In the genomic region with DNA sequence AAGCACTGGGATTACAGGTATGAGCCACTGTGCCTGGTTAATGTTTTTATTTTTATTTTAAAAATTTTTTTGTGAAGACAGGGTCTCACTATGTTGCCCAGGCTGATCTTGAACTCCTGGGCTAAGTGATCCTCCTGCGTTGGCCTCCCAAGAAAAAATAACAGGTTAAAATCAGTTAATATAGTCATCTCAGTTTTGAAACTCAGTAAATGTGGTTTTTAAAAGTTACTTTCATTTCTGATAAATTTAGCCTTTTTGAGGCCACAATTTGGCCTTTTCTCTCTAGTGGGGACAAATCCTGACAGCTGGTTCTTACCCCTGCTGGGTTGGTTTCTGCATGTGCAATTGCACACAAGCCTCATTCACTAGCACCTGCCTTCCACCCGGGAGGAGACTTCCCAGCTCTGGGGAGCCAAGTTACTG, we compare ENCODE assay signal across 1 cellular context.
TF ChIP-seq lines count a peak whose summit lies in the region.

No MANE protein-coding gene starts in this region.

TF ChIP-seq in GM12878, 131 proteins besides CTCF, POLR2A, EP300 and RAD21 (continued from another document and continues in another):
- TF ChIP-seq, protein P1, sequence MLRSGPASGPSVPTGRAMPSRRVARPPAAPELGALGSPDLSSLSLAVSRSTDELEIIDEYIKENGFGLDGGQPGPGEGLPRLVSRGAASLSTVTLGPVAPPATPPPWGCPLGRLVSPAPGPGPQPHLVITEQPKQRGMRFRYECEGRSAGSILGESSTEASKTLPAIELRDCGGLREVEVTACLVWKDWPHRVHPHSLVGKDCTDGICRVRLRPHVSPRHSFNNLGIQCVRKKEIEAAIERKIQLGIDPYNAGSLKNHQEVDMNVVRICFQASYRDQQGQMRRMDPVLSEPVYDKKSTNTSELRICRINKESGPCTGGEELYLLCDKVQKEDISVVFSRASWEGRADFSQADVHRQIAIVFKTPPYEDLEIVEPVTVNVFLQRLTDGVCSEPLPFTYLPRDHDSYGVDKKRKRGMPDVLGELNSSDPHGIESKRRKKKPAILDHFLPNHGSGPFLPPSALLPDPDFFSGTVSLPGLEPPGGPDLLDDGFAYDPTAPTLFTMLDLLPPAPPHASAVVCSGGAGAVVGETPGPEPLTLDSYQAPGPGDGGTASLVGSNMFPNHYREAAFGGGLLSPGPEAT (IDR thresholded peaks at IDR 0.05; ENCODE audit: low read depth) = peak; percentile 94
- TF ChIP-seq PML (IDR thresholded peaks at IDR 0.05; ENCODE audit: low read length) (peak; percentile 78; the same call in 1 of the 2 replicates), CREB1 (IDR thresholded peaks at IDR 0.05; ENCODE audit: low read depth) (no peak), ZNF24 (IDR thresholded peaks at IDR 0.05) (peak; percentile 55; the same call in 1 of the 2 replicates), RELA (IDR thresholded peaks at IDR 0.05; ENCODE audit: borderline replicate concordance, partially characterized antibody) (no peak), GABPA (IDR thresholded peaks at IDR 0.05; ENCODE audit: low read depth) (peak; percentile 38; the same call in 1 of the 2 replicates), RCOR1 (conservative IDR thresholded peaks at IDR 0.05; ENCODE audit: low read depth, low read length) (peak; percentile 87; the same call in 1 of the 2 replicates), NRF1 (conservative IDR thresholded peaks at IDR 0.05; ENCODE audit: low read depth, low read length) (no peak), STAT1 (conservative IDR thresholded peaks at IDR 0.05) (no peak), CHD2 (IDR thresholded peaks at IDR 0.05; ENCODE audit: borderline replicate concordance, low read depth, low read length) (peak; percentile 25; the same call in 1 of the 2 replicates), MEF2B (IDR thresholded peaks at IDR 0.05; ENCODE audit: partially characterized antibody, poor library complexity, severe bottlenecking) (peak; percentile 95), KLF5 (IDR thresholded peaks at IDR 0.05; ENCODE audit: partially characterized antibody) (no peak), RB1 (IDR thresholded peaks at IDR 0.05; ENCODE audit: borderline replicate concordance) (no peak), JUNB (IDR thresholded peaks at IDR 0.05) (peak; percentile 83), SMAD1 (IDR thresholded peaks at IDR 0.05; ENCODE audit: low read depth, partially characterized antibody) (no peak), TAF1 (IDR thresholded peaks at IDR 0.05; ENCODE audit: borderline replicate concordance, low read depth, low read length) (no peak), HCFC1 (IDR thresholded peaks at IDR 0.05; ENCODE audit: low read length) (no peak), CBFB (IDR thresholded peaks at IDR 0.05; ENCODE audit: low read depth) (peak; percentile 78), SUZ12 (IDR thresholded peaks at IDR 0.05; ENCODE audit: unreplicated experiment) (no peak), ZNF207 (IDR thresholded peaks at IDR 0.05; ENCODE audit: borderline replicate concordance) (no peak), EZH2 (IDR thresholded peaks at IDR 0.05; ENCODE audit: borderline replicate concordance, control insufficient read depth, low read depth, low read length) (no peak), RBBP5 (conservative IDR thresholded peaks at IDR 0.05) (no peak), RAD51 (IDR thresholded peaks at IDR 0.05) (peak; percentile 55), BCL11A (IDR thresholded peaks at IDR 0.05; ENCODE audit: low read depth, low read length) (peak; percentile 87), ESRRA (IDR thresholded peaks at IDR 0.05; ENCODE audit: low read length) (no peak), BRCA1 (IDR thresholded peaks at IDR 0.05; ENCODE audit: low read depth, low read length) (no peak), ZNF274 (IDR thresholded peaks at IDR 0.05; ENCODE audit: insufficient read depth, insufficient read length) (no peak), RUNX3 (IDR thresholded peaks at IDR 0.05; ENCODE audit: low read length) (peak; percentile 95), CBX3 (IDR thresholded peaks at IDR 0.05; ENCODE audit: borderline replicate concordance, low read depth) (no peak), STAT3 (IDR thresholded peaks at IDR 0.05; ENCODE audit: low read depth, low read length) (no peak), SMARCA5 (IDR thresholded peaks at IDR 0.05) (0 out of 2 replicates have a peak, but pooled peaks have one; percentile 9), SREBF2 (IDR thresholded peaks at IDR 0.05; ENCODE audit: low read length) (no peak), FOXM1 (IDR thresholded peaks at IDR 0.05; ENCODE audit: low read depth, low read length) (peak; percentile 94), FOXK2 (IDR thresholded peaks at IDR 0.05) (no peak), KAT2A (conservative IDR thresholded peaks at IDR 0.05; ENCODE audit: control insufficient read depth, low read depth, low read length) (no peak), ZBED1 (IDR thresholded peaks at IDR 0.05; ENCODE audit: borderline replicate concordance) (peak; percentile 77), MTA3 (IDR thresholded peaks at IDR 0.05; ENCODE audit: borderline replicate concordance, low read length) (peak; percentile 89), CREM (IDR thresholded peaks at IDR 0.05; ENCODE audit: low read depth) (peak; percentile 66; the same call in 1 of the 2 replicates), YBX1 (IDR thresholded peaks at IDR 0.05) (no peak)
- TF ChIP-seq, protein P2, sequence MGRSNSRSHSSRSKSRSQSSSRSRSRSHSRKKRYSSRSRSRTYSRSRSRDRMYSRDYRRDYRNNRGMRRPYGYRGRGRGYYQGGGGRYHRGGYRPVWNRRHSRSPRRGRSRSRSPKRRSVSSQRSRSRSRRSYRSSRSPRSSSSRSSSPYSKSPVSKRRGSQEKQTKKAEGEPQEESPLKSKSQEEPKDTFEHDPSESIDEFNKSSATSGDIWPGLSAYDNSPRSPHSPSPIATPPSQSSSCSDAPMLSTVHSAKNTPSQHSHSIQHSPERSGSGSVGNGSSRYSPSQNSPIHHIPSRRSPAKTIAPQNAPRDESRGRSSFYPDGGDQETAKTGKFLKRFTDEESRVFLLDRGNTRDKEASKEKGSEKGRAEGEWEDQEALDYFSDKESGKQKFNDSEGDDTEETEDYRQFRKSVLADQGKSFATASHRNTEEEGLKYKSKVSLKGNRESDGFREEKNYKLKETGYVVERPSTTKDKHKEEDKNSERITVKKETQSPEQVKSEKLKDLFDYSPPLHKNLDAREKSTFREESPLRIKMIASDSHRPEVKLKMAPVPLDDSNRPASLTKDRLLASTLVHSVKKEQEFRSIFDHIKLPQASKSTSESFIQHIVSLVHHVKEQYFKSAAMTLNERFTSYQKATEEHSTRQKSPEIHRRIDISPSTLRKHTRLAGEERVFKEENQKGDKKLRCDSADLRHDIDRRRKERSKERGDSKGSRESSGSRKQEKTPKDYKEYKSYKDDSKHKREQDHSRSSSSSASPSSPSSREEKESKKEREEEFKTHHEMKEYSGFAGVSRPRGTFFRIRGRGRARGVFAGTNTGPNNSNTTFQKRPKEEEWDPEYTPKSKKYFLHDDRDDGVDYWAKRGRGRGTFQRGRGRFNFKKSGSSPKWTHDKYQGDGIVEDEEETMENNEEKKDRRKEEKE (IDR thresholded peaks at IDR 0.05) = no peak
- TF ChIP-seq, protein P3, sequence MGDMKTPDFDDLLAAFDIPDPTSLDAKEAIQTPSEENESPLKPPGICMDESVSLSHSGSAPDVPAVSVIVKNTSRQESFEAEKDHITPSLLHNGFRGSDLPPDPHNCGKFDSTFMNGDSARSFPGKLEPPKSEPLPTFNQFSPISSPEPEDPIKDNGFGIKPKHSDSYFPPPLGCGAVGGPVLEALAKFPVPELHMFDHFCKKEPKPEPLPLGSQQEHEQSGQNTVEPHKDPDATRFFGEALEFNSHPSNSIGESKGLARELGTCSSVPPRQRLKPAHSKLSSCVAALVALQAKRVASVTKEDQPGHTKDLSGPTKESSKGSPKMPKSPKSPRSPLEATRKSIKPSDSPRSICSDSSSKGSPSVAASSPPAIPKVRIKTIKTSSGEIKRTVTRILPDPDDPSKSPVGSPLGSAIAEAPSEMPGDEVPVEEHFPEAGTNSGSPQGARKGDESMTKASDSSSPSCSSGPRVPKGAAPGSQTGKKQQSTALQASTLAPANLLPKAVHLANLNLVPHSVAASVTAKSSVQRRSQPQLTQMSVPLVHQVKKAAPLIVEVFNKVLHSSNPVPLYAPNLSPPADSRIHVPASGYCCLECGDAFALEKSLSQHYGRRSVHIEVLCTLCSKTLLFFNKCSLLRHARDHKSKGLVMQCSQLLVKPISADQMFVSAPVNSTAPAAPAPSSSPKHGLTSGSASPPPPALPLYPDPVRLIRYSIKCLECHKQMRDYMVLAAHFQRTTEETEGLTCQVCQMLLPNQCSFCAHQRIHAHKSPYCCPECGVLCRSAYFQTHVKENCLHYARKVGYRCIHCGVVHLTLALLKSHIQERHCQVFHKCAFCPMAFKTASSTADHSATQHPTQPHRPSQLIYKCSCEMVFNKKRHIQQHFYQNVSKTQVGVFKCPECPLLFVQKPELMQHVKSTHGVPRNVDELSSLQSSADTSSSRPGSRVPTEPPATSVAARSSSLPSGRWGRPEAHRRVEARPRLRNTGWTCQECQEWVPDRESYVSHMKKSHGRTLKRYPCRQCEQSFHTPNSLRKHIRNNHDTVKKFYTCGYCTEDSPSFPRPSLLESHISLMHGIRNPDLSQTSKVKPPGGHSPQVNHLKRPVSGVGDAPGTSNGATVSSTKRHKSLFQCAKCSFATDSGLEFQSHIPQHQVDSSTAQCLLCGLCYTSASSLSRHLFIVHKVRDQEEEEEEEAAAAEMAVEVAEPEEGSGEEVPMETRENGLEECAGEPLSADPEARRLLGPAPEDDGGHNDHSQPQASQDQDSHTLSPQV (IDR thresholded peaks at IDR 0.05) = no peak
- TF ChIP-seq, protein P4, sequence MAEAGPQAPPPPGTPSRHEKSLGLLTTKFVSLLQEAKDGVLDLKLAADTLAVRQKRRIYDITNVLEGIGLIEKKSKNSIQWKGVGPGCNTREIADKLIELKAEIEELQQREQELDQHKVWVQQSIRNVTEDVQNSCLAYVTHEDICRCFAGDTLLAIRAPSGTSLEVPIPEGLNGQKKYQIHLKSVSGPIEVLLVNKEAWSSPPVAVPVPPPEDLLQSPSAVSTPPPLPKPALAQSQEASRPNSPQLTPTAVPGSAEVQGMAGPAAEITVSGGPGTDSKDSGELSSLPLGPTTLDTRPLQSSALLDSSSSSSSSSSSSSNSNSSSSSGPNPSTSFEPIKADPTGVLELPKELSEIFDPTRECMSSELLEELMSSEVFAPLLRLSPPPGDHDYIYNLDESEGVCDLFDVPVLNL (IDR thresholded peaks at IDR 0.05; ENCODE audit: low read depth, low read length) = no peak
- TF ChIP-seq, protein P5, sequence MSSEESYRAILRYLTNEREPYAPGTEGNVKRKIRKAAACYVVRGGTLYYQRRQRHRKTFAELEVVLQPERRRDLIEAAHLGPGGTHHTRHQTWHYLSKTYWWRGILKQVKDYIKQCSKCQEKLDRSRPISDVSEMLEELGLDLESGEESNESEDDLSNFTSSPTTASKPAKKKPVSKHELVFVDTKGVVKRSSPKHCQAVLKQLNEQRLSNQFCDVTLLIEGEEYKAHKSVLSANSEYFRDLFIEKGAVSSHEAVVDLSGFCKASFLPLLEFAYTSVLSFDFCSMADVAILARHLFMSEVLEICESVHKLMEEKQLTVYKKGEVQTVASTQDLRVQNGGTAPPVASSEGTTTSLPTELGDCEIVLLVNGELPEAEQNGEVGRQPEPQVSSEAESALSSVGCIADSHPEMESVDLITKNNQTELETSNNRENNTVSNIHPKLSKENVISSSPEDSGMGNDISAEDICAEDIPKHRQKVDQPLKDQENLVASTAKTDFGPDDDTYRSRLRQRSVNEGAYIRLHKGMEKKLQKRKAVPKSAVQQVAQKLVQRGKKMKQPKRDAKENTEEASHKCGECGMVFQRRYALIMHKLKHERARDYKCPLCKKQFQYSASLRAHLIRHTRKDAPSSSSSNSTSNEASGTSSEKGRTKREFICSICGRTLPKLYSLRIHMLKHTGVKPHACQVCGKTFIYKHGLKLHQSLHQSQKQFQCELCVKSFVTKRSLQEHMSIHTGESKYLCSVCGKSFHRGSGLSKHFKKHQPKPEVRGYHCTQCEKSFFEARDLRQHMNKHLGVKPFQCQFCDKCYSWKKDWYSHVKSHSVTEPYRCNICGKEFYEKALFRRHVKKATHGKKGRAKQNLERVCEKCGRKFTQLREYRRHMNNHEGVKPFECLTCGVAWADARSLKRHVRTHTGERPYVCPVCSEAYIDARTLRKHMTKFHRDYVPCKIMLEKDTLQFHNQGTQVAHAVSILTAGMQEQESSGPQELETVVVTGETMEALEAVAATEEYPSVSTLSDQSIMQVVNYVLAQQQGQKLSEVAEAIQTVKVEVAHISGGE (CRISPR knock-in tag; IDR thresholded peaks at IDR 0.05) = no peak
- TF ChIP-seq, protein P6, sequence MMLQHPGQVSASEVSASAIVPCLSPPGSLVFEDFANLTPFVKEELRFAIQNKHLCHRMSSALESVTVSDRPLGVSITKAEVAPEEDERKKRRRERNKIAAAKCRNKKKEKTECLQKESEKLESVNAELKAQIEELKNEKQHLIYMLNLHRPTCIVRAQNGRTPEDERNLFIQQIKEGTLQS (IDR thresholded peaks at IDR 0.05; ENCODE audit: borderline replicate concordance, extremely low read depth, low read depth, low read length) = no peak
- TF ChIP-seq, protein P7, sequence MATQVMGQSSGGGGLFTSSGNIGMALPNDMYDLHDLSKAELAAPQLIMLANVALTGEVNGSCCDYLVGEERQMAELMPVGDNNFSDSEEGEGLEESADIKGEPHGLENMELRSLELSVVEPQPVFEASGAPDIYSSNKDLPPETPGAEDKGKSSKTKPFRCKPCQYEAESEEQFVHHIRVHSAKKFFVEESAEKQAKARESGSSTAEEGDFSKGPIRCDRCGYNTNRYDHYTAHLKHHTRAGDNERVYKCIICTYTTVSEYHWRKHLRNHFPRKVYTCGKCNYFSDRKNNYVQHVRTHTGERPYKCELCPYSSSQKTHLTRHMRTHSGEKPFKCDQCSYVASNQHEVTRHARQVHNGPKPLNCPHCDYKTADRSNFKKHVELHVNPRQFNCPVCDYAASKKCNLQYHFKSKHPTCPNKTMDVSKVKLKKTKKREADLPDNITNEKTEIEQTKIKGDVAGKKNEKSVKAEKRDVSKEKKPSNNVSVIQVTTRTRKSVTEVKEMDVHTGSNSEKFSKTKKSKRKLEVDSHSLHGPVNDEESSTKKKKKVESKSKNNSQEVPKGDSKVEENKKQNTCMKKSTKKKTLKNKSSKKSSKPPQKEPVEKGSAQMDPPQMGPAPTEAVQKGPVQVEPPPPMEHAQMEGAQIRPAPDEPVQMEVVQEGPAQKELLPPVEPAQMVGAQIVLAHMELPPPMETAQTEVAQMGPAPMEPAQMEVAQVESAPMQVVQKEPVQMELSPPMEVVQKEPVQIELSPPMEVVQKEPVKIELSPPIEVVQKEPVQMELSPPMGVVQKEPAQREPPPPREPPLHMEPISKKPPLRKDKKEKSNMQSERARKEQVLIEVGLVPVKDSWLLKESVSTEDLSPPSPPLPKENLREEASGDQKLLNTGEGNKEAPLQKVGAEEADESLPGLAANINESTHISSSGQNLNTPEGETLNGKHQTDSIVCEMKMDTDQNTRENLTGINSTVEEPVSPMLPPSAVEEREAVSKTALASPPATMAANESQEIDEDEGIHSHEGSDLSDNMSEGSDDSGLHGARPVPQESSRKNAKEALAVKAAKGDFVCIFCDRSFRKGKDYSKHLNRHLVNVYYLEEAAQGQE (IDR thresholded peaks at IDR 0.05; ENCODE audit: low read depth, low read length) = no peak
- TF ChIP-seq, protein P8, sequence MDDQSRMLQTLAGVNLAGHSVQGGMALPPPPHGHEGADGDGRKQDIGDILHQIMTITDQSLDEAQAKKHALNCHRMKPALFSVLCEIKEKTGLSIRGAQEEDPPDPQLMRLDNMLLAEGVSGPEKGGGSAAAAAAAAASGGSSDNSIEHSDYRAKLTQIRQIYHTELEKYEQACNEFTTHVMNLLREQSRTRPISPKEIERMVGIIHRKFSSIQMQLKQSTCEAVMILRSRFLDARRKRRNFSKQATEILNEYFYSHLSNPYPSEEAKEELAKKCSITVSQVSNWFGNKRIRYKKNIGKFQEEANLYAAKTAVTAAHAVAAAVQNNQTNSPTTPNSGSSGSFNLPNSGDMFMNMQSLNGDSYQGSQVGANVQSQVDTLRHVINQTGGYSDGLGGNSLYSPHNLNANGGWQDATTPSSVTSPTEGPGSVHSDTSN (IDR thresholded peaks at IDR 0.05; ENCODE audit: insufficient replicate concordance, low read depth, low read length) = peak; percentile 55
